In the genomic region with DNA sequence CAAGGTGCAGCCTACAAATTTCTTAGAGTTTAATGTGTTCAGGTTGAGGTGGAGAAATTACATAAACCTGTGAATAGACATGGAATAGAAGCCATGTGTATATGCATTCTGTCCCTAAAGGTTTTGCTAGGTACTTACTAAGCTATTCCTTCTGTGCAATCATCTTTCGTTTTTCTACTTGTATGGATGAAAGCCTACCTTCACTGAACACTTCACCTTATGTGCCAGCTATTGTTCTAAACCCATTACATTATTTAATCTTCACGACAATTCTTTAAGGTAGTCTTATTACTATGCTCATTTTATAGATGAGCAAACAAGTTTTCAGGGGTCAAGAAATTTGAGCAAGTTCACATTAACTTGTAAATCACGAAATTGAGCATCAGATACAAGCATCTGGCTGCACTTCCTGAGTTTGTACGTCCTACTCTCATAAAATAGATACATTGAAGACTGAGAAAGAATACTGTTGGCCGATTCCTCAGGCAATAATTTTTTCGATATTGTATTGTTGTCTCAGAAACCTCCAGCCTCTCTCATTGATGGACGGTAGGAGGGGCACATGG, we compare ENCODE assay signal across 1 cellular context.
TF ChIP-seq lines count a peak whose summit lies in the region.

No MANE protein-coding gene starts in this region.

TF ChIP-seq in HepG2, 621 proteins besides CTCF, POLR2A, EP300 and RAD21:
- TF ChIP-seq ATF1 (CRISPR knock-in tag; IDR thresholded peaks at IDR 0.05) (0 out of 2 replicates have a peak, but pooled peaks have one; percentile 15), NFIC (IDR thresholded peaks at IDR 0.05; ENCODE audit: low read length) (0 out of 2 replicates have a peak, but pooled peaks have one; percentile 40), PPARG (CRISPR knock-in tag; conservative IDR thresholded peaks at IDR 0.05) (no peak), CCDC6 (CRISPR knock-in tag; IDR thresholded peaks at IDR 0.05) (no peak), ZFP36 (IDR thresholded peaks at IDR 0.05; ENCODE audit: borderline replicate concordance, low read depth, low read length, partially characterized antibody) (no peak), MAFK (conservative IDR thresholded peaks at IDR 0.05 in 1 of 2, IDR thresholded peaks at IDR 0.05 in 1 of 2; ENCODE audit: low read length in 2 of 2) (no peak), SMC3 (IDR thresholded peaks at IDR 0.05; ENCODE audit: low read length) (no peak), FLYWCH1 (CRISPR knock-in tag; IDR thresholded peaks at IDR 0.05) (no peak), MZF1 (CRISPR knock-in tag; IDR thresholded peaks at IDR 0.05; ENCODE audit: borderline replicate concordance) (no peak), RNF2 (conservative IDR thresholded peaks at IDR 0.05; ENCODE audit: low read depth) (no peak), CREM (IDR thresholded peaks at IDR 0.05) (peak; percentile 31; the same call in 1 of the 2 replicates), CREM (CRISPR knock-in tag; IDR thresholded peaks at IDR 0.05) (no peak), GTF3A (CRISPR knock-in tag; conservative IDR thresholded peaks at IDR 0.05) (peak; percentile 43; the same call in 1 of the 2 replicates), STAT5B (CRISPR knock-in tag; IDR thresholded peaks at IDR 0.05) (no peak), ZSCAN29 (CRISPR knock-in tag; conservative IDR thresholded peaks at IDR 0.05) (0 out of 2 replicates have a peak, but pooled peaks have one; percentile 23), ZBTB3 (CRISPR knock-in tag; IDR thresholded peaks at IDR 0.05; ENCODE audit: borderline replicate concordance, low read depth) (no peak; the same call in 1 of the 2 replicates), KDM3A (CRISPR knock-in tag; IDR thresholded peaks at IDR 0.05; ENCODE audit: low read depth) (no peak), ZNF547 (CRISPR knock-in tag; IDR thresholded peaks at IDR 0.05) (no peak), ELF4 (CRISPR knock-in tag; IDR thresholded peaks at IDR 0.05; ENCODE audit: borderline replicate concordance) (no peak), ZNF775 (CRISPR knock-in tag; IDR thresholded peaks at IDR 0.05; ENCODE audit: borderline replicate concordance) (no peak), ZMYM3 (CRISPR knock-in tag; IDR thresholded peaks at IDR 0.05) (no peak), ZNF720 (CRISPR knock-in tag; IDR thresholded peaks at IDR 0.05) (no peak), ZNF619 (CRISPR knock-in tag; IDR thresholded peaks at IDR 0.05) (no peak), NAIF1 (CRISPR knock-in tag; IDR thresholded peaks at IDR 0.05; ENCODE audit: borderline replicate concordance) (peak; percentile 22; the same call in 1 of the 2 replicates), TARDBP (CRISPR knock-in tag; IDR thresholded peaks at IDR 0.05) (no peak)
- TF ChIP-seq, protein P1, sequence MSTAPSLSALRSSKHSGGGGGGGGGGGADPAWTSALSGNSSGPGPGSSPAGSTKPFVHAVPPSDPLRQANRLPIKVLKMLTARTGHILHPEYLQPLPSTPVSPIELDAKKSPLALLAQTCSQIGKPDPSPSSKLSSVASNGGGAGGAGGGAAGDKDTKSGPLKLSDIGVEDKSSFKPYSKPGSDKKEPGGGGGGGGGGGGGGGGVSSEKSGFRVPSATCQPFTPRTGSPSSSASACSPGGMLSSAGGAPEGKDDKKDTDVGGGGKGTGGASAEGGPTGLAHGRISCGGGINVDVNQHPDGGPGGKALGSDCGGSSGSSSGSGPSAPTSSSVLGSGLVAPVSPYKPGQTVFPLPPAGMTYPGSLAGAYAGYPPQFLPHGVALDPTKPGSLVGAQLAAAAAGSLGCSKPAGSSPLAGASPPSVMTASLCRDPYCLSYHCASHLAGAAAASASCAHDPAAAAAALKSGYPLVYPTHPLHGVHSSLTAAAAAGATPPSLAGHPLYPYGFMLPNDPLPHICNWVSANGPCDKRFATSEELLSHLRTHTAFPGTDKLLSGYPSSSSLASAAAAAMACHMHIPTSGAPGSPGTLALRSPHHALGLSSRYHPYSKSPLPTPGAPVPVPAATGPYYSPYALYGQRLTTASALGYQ (CRISPR knock-in tag; IDR thresholded peaks at IDR 0.05), result no peak
- TF ChIP-seq, protein P2, sequence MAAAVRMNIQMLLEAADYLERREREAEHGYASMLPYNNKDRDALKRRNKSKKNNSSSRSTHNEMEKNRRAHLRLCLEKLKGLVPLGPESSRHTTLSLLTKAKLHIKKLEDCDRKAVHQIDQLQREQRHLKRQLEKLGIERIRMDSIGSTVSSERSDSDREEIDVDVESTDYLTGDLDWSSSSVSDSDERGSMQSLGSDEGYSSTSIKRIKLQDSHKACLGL (CRISPR knock-in tag; IDR thresholded peaks at IDR 0.05), result no peak
- TF ChIP-seq, protein P3, sequence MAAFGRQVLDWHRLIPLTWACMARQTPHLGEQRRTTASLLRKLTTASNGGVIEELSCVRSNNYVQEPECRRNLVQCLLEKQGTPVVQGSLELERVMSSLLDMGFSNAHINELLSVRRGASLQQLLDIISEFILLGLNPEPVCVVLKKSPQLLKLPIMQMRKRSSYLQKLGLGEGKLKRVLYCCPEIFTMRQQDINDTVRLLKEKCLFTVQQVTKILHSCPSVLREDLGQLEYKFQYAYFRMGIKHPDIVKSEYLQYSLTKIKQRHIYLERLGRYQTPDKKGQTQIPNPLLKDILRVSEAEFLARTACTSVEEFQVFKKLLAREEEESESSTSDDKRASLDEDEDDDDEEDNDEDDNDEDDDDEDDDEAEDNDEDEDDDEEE (CRISPR knock-in tag; IDR thresholded peaks at IDR 0.05), result no peak
- TF ChIP-seq, protein P4, sequence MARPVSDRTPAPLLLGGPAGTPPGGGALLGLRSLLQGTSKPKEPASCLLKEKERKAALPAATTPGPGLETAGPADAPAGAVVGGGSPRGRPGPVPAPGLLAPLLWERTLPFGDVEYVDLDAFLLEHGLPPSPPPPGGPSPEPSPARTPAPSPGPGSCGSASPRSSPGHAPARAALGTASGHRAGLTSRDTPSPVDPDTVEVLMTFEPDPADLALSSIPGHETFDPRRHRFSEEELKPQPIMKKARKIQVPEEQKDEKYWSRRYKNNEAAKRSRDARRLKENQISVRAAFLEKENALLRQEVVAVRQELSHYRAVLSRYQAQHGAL (CRISPR knock-in tag; IDR thresholded peaks at IDR 0.05; ENCODE audit: not compliant biosample characterization), result no peak
- TF ChIP-seq, protein P5, sequence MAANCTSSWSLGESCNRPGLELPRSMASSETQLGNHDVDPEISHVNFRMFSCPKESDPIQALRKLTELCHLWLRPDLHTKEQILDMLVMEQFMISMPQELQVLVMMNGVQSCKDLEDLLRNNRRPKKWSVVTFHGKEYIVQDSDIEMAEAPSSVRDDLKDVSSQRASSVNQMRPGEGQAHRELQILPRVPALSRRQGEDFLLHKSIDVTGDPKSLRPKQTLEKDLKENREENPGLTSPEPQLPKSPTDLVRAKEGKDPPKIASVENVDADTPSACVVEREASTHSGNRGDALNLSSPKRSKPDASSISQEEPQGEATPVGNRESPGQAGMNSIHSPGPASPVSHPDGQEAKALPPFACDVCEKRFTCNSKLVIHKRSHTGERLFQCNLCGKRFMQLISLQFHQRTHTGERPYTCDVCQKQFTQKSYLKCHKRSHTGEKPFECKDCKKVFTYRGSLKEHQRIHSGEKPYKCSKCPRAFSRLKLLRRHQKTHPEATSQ (CRISPR knock-in tag; IDR thresholded peaks at IDR 0.05; ENCODE audit: borderline replicate concordance), result no peak
TF ChIP-seq in HepG2: peak in this region for 6.
